Comparison of ENCODE assay signal across 13 cellular contexts in the genomic region with DNA sequence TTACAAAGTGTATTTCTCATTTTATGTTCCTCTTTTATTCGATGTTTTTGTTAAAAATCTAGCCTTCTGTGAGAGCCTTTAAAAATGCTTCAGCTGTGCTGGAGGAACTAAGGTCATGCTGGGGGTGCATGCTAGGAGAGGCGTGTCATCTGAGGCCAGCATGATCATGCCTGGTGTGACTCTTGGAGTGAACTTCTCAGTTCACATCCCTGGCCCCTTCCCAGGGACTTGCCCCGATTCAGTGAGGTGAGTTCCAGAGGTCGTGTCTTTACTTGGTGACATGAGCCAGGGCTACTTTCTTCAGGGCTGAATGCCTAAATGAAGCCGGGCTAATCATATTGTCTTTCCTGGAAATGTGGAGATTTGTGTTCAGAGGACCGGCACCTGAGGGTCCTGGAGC.
A peak's percentile ranks its signal among the peaks of the same experiment; 100 is the strongest.
DNase-seq lines count a peak whose midpoint lies in the region; ATAC-seq and TF ChIP-seq lines count a peak whose summit lies in the region.
"Had no signal": no experiment of that assay in that cellular context is flagged by ENCODE, and none has a peak within 500 bp of the region (broad histone marks: within the 10 kb centered on the region; RNA-seq: fewer than 3 reads in every experiment).

No MANE protein-coding gene starts in this region.

- WGBS in esophagus muscularis mucosa: 44% methylated on average over 6 of the region's 6 CpGs
- whole genome bisulfite sequencing in psoas muscle, 3 donors: 16 to 20% (median 20%) methylated on average over 6 of the region's 6 CpGs

- peaks cover 14 to 18% of the 10 kb centered on the region in 2 donors for H3K36me3 Mint-ChIP-seq in CD14-positive monocyte
- H3K36me3 Mint-ChIP-seq: activated naive CD4-positive, alpha-beta T cell treated with anti-CD3 and anti-CD28 coated beads, Interleukin-2, amount 10 ng/mL, durations not matched to agents 7 days and 5 days; WTC11 had no signal

- peak overlapping the region in 3 of 4 donors; percentile 53 to 66 (median 53) for H3K27ac ChIP-seq in esophagus muscularis mucosa (replicated peaks in 1 of 4)
- no peak overlapping the region for H3K27ac ChIP-seq in psoas muscle

- DNase-seq in CD14-positive monocyte (ENCODE audit: low spot score): peak; percentile 76
- DNase-seq in esophagus muscularis mucosa (ENCODE audit: extremely low spot score): no peak
- peak; percentile 60 for DNase-seq in kidney tubule cell (ENCODE audit: low spot score)
- peak; percentile 24 to 53 for DNase-seq in psoas muscle
- no peak for DNase-seq in activated CD4-positive, alpha-beta T cell treated with anti-CD3 and anti-CD28 coated beads, Interleukin-2, amount 50 U/mL, for 48 hours
- DNase-seq in ecto neural progenitor cell (ENCODE audit: low spot score): no peak
- no peak for DNase-seq in AML-193 (lab: John Stamatoyannopoulos, UW)
- DNase-seq: activated naive CD4-positive, alpha-beta T cell treated with anti-CD3 and anti-CD28 coated beads, Interleukin-2, amount 10 ng/mL, durations not matched to agents 7 days and 5 days; DMS79; NCI-H2171 had no signal

- H3K4me1 ChIP-seq in esophagus muscularis mucosa (peaks cover 8 to 60% (median 46%) of the 10 kb centered on the region in 4 donors), psoas muscle (no peaks in the 10 kb centered on the region)

- TF ChIP-seq CTCF in CD14-positive monocyte (IDR thresholded peaks at IDR 0.05) (no peak), esophagus muscularis mucosa (IDR thresholded peaks at IDR 0.05) (no peak), psoas muscle (IDR thresholded peaks at IDR 0.05) (no peak)

- no peak for TF ChIP-seq POLR2A in esophagus muscularis mucosa (IDR thresholded peaks at IDR 0.05; ENCODE audit: low read depth)

- H3K9me3 Mint-ChIP-seq in CD14-positive monocyte: peaks cover 0 to 2% (median 0%) of the 10 kb centered on the region in 7 donors
- H3K9me3 Mint-ChIP-seq: activated naive CD4-positive, alpha-beta T cell treated with anti-CD3 and anti-CD28 coated beads, Interleukin-2, amount 10 ng/mL, durations not matched to agents 7 days and 5 days; WTC11 had no signal

- H3K9me3 ChIP-seq in esophagus muscularis mucosa: no peaks in the 10 kb centered on the region
- no peaks in the 10 kb centered on the region for H3K9me3 ChIP-seq in psoas muscle
- H3K9me3 ChIP-seq: breast epithelium had no signal

- ATAC-seq in psoas muscle (peak in 1 of 4 donors; percentile 38), HG03378 (IDR thresholded peaks at IDR 0.05; ENCODE audit: unreplicated experiment) (no peak)
- ATAC-seq: WTC11 had no signal

- peak overlapping the region; percentile 89 to 98 (median 97) for H3K27ac Mint-ChIP-seq in CD14-positive monocyte
- H3K27ac Mint-ChIP-seq: activated naive CD4-positive, alpha-beta T cell treated with anti-CD3 and anti-CD28 coated beads, Interleukin-2, amount 10 ng/mL, durations not matched to agents 7 days and 5 days; WTC11 had no signal

- TF ChIP-seq EP300 in esophagus muscularis mucosa (IDR thresholded peaks at IDR 0.05): no peak

- H3K36me3 ChIP-seq in esophagus muscularis mucosa (no peaks in the 10 kb centered on the region), psoas muscle (ENCODE audit: insufficient read depth in 1 of 2, low read depth in 1 of 2) (no peaks in the 10 kb centered on the region)
- H3K36me3 ChIP-seq: breast epithelium had no signal

- H3K4me3 Mint-ChIP-seq in CD14-positive monocyte: peak overlapping the region in 1 of 2 donors; percentile 48
- H3K4me3 Mint-ChIP-seq: activated naive CD4-positive, alpha-beta T cell treated with anti-CD3 and anti-CD28 coated beads, Interleukin-2, amount 10 ng/mL, durations not matched to agents 7 days and 5 days; WTC11 had no signal

- peaks cover 64% of the 10 kb centered on the region for H3K4me1 Mint-ChIP-seq in CD14-positive monocyte
- H3K4me1 Mint-ChIP-seq: WTC11 had no signal

- H3K27me3 Mint-ChIP-seq in CD14-positive monocyte (ENCODE audit: low read depth in 3 of 3): peaks cover 0 to 23% (median 16%) of the 10 kb centered on the region in 3 donors

- no peak overlapping the region for H3K4me3 ChIP-seq in esophagus muscularis mucosa
- no peak overlapping the region for H3K4me3 ChIP-seq in psoas muscle
- H3K4me3 ChIP-seq: breast epithelium had no signal

- H3K27me3 ChIP-seq in esophagus muscularis mucosa (no peaks in the 10 kb centered on the region), psoas muscle (ENCODE audit: insufficient read depth in 3 of 3, low read length in 2 of 3) (no peaks in the 10 kb centered on the region)
- H3K27me3 ChIP-seq: breast epithelium had no signal

- intact Hi-C loops in CD14-positive monocyte (cut with micrococcal nuclease) (loop anchor here in 1 of 2 donors (5.0 kb wide), 1 partner anchor 154 kb away; no protein-coding TSS in a partner anchor), esophagus muscularis mucosa (cut with DNase I) (no loop called here), psoas muscle (cut with DNase I) (no loop called here)

Comparison
In these comparisons a context has a peak if more than half of its experiments do, and no peak if none do; other contexts are left out.
1. DNase-seq: peak in CD14-positive monocyte (single experiment), kidney tubule cell (single experiment) and psoas muscle (2 of 2); none in esophagus muscularis mucosa (single experiment), activated CD4-positive, alpha-beta T cell treated with anti-CD3 and anti-CD28 coated beads, Interleukin-2, amount 50 U/mL, for 48 hours (0 of 2), ecto neural progenitor cell (single experiment) and AML-193 (0 of 2).